10 cellular contexts compared by ENCODE assay signal in genomic region chr11:75893202-75893601, GRCh38.
"Had no signal": no experiment of that assay in that cellular context is flagged by ENCODE, and none has a peak within 500 bp of the region (broad histone marks: within the 10 kb centered on the region; RNA-seq: fewer than 3 reads in every experiment).

No MANE protein-coding gene starts in this region.

- DNase-seq: activated CD4-positive, alpha-beta T cell treated with anti-CD3 and anti-CD28 coated beads for 4 hours; activated gamma-delta T cell; hypothalamus; kidney glomerular epithelial cell; ovary; stimulated activated CD4-positive, alpha-beta T cell treated with anti-CD3 and anti-CD28 coated beads, Interleukin-4, amount 100 ng/mL, for 4 hours; substantia nigra; T-helper 9 cell; transverse colon had no signal

- H3K9me3 Mint-ChIP-seq: neural crest cell had no signal

- H3K4me3 Mint-ChIP-seq: neural crest cell had no signal
